22 cellular contexts compared by ENCODE assay signal in the genomic region with DNA sequence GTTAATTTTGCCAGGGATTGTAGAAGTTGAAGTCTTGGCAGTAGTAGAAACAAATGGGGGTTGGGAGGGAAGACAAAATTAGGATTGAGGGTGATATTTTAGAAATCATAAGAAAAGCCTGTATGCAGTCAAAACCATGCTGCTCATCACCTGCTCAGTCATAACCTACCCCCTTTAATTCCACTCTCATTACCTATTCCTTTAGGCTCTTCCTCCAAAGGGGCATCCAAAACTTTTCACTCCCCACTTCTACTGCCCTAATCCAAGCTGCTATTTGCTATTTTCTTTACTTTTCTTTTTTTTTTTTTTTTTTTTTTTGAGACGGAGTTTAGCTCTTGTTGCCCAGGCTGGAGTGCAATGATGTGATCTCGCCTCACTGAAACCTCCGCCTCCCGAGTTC. TPM values are rescaled to one million over a fixed set of nuclear protein-coding genes. Genes with fewer than 3 reads are reported as not detected.
DNase-seq lines count a peak whose midpoint lies in the region; ATAC-seq and TF ChIP-seq lines count a peak whose summit lies in the region.
"Had no signal": no experiment of that assay in that cellular context is flagged by ENCODE, and none has a peak within 500 bp of the region (broad histone marks: within the 10 kb centered on the region; RNA-seq: fewer than 3 reads in every experiment).

No MANE protein-coding gene starts in this region.

- H3K4me1 ChIP-seq in HEK293 (ENCODE audit: control insufficient read depth, insufficient read depth, low read length), result no peaks in the 10 kb centered on the region
- H3K4me1 ChIP-seq: BLaER1, neural progenitor cell, suprapubic skin had no signal

- no peak for ATAC-seq in activated naive CD4-positive, alpha-beta T cell treated with anti-CD3 and anti-CD28 coated beads, Interleukin-2, amount 50 U/mL, for 72 hours
- no peak for ATAC-seq in central memory CD8-positive, alpha-beta T cell (replicated peaks; ENCODE audit: extremely low read depth, poor library complexity, severe bottlenecking)
- no peak for ATAC-seq in HG02678 (IDR thresholded peaks at IDR 0.05; ENCODE audit: unreplicated experiment)
- ATAC-seq: activated CD4-positive, alpha-beta T cell treated with anti-CD3 and anti-CD28 coated beads for 36 hours; HCT116 had no signal

- no peaks in the 10 kb centered on the region for H3K9me3 Mint-ChIP-seq in activated naive CD4-positive, alpha-beta T cell treated with anti-CD3 and anti-CD28 coated beads, Interleukin-2, amount 50 U/mL, for 24 hours
- no peaks in the 10 kb centered on the region for H3K9me3 Mint-ChIP-seq in activated naive CD4-positive, alpha-beta T cell treated with anti-CD3 and anti-CD28 coated beads, Interleukin-2, amount 50 U/mL, for 72 hours
- no peaks in the 10 kb centered on the region for H3K9me3 Mint-ChIP-seq in central memory CD8-positive, alpha-beta T cell
- H3K9me3 Mint-ChIP-seq in nephron progenitor cell, result no peaks in the 10 kb centered on the region
- H3K9me3 Mint-ChIP-seq: activated T-helper 2 cell treated with anti-CD3 and anti-CD28 coated beads, Interferon-gamma antibody, Interleukin-2, Interleukin-4, amounts not matched to agents 10 μg/mL and 5 μg/mL and 100 μg/mL, durations not matched to agents 14 hours and 24 hours and 36 hours; neural progenitor cell had no signal

- TF ChIP-seq CTCF in HEK293 (tag by site-specific recombination; IDR thresholded peaks at IDR 0.05), result no peak
- no peak for TF ChIP-seq CTCF in nephron progenitor cell (IDR thresholded peaks at IDR 0.05)
- no peak for TF ChIP-seq CTCF in GM13977 (IDR thresholded peaks at IDR 0.05; ENCODE audit: extremely low read depth, insufficient read depth, missing control alignments)

- no peaks in the 10 kb centered on the region for H3K27me3 Mint-ChIP-seq in activated naive CD4-positive, alpha-beta T cell treated with anti-CD3 and anti-CD28 coated beads, Interleukin-2, amount 50 U/mL, for 24 hours
- H3K27me3 Mint-ChIP-seq in central memory CD8-positive, alpha-beta T cell, result no peaks in the 10 kb centered on the region
- no peaks in the 10 kb centered on the region for H3K27me3 Mint-ChIP-seq in nephron progenitor cell (ENCODE audit: low read depth, poor library complexity)
- H3K27me3 Mint-ChIP-seq: activated CD4-positive, alpha-beta T cell treated with anti-CD3 and anti-CD28 coated beads for 36 hours had no signal

- no peak overlapping the region for H3K4me3 ChIP-seq in HEK293 (ENCODE audit: low read depth, low read length)
- H3K4me3 ChIP-seq: adrenal gland, BLaER1, neural progenitor cell, suprapubic skin had no signal

- no peak for DNase-seq in activated naive CD4-positive, alpha-beta T cell treated with anti-CD3 and anti-CD28 coated beads, Interleukin-2, amount 50 U/mL, for 72 hours (ENCODE audit: low spot score in 2 of 2)
- no peak for DNase-seq in central memory CD8-positive, alpha-beta T cell (ENCODE audit: low spot score in 2 of 2)
- DNase-seq in nephron progenitor cell (no peak), NCI-H2171 treated with DMSO at 0.1 percent for 48 hours (lab: John Stamatoyannopoulos, UW) (no peak), GM13977 (ENCODE audit: low spot score) (no peak)
- DNase-seq: activated CD4-positive, alpha-beta T cell treated with anti-CD3 and anti-CD28 coated beads for 36 hours; cortex of kidney; NCI-H1092; NCI-H1930; NCI-H226; NCI-H774; OCI-M1; SHP77 had no signal

- CTCF ChIA-PET in HEK293 (lab: Yijun Ruan, JAX), result interaction anchor here (1.1 to 4.8 kb wide), 2 partner anchors 9 to 123 kb away, joined by 4 to 34 read pairs; no protein-coding TSS in a partner anchor

- POLR2A ChIA-PET in HEK293 (lab: Yijun Ruan, JAX), result interaction anchor here (0.6 to 2.2 kb wide), 6 partner anchors 9 to 75 kb away, joined by 3 to 8 read pairs (median 4); a partner anchor contains a TSS

- no peaks in the 10 kb centered on the region for H3K9me3 ChIP-seq in HEK293 (ENCODE audit: control insufficient read depth, insufficient read depth, low read depth, low read length)
- H3K9me3 ChIP-seq: adrenal gland, BLaER1, suprapubic skin had no signal

- H3K27ac Mint-ChIP-seq in activated naive CD4-positive, alpha-beta T cell treated with anti-CD3 and anti-CD28 coated beads, Interleukin-2, amount 50 U/mL, for 24 hours, result peak overlapping the region; percentile 39
- H3K27ac Mint-ChIP-seq in activated naive CD4-positive, alpha-beta T cell treated with anti-CD3 and anti-CD28 coated beads, Interleukin-2, amount 50 U/mL, for 72 hours, result peak overlapping the region in 1 of 2 donors; percentile 44
- H3K27ac Mint-ChIP-seq in central memory CD8-positive, alpha-beta T cell (ENCODE audit: low read depth), result peak overlapping the region; percentile 74
- H3K27ac Mint-ChIP-seq in nephron progenitor cell, result peak overlapping the region; percentile 20
- H3K27ac Mint-ChIP-seq: activated T-helper 2 cell treated with anti-CD3 and anti-CD28 coated beads, Interferon-gamma antibody, Interleukin-2, Interleukin-4, amounts not matched to agents 10 μg/mL and 5 μg/mL and 100 μg/mL, durations not matched to agents 14 hours and 24 hours and 36 hours; neural progenitor cell had no signal

- H3K4me3 Mint-ChIP-seq in activated naive CD4-positive, alpha-beta T cell treated with anti-CD3 and anti-CD28 coated beads, Interleukin-2, amount 50 U/mL, for 24 hours, result no peak overlapping the region
- H3K4me3 Mint-ChIP-seq in central memory CD8-positive, alpha-beta T cell, result no peak overlapping the region
- no peak overlapping the region for H3K4me3 Mint-ChIP-seq in nephron progenitor cell
- H3K4me3 Mint-ChIP-seq: activated CD4-positive, alpha-beta T cell treated with anti-CD3 and anti-CD28 coated beads for 36 hours; neural progenitor cell had no signal

- in situ Hi-C loops in GM13977 (cut with MboI; ENCODE audit: low pct_unique_long_range_greater_than_20kb, low sequenced_read_pairs, unreplicated experiment), result no loop called here

- peaks cover 15% of the 10 kb centered on the region for H3K36me3 Mint-ChIP-seq in activated naive CD4-positive, alpha-beta T cell treated with anti-CD3 and anti-CD28 coated beads, Interleukin-2, amount 50 U/mL, for 24 hours
- peaks cover 7 to 37% of the 10 kb centered on the region in 2 donors for H3K36me3 Mint-ChIP-seq in activated naive CD4-positive, alpha-beta T cell treated with anti-CD3 and anti-CD28 coated beads, Interleukin-2, amount 50 U/mL, for 72 hours
- H3K36me3 Mint-ChIP-seq in central memory CD8-positive, alpha-beta T cell (ENCODE audit: insufficient read depth), result peaks cover 58% of the 10 kb centered on the region
- H3K36me3 Mint-ChIP-seq in nephron progenitor cell (ENCODE audit: low read depth), result peaks cover 41% of the 10 kb centered on the region

- peaks cover 39 to 42% of the 10 kb centered on the region in 2 experiments for H3K36me3 ChIP-seq in HEK293 (ENCODE audit: control insufficient read depth in 2 of 2, insufficient read depth in 1 of 2, low read length in 2 of 2)

- H3K4me1 Mint-ChIP-seq in activated naive CD4-positive, alpha-beta T cell treated with anti-CD3 and anti-CD28 coated beads, Interleukin-2, amount 50 U/mL, for 24 hours, result peaks cover 32% of the 10 kb centered on the region
- peaks cover 19% of the 10 kb centered on the region for H3K4me1 Mint-ChIP-seq in central memory CD8-positive, alpha-beta T cell
- peaks cover 10% of the 10 kb centered on the region for H3K4me1 Mint-ChIP-seq in nephron progenitor cell

- H3K27ac ChIP-seq in HEK293 (ENCODE audit: extremely low read depth, low read depth, low read length), result no peak overlapping the region
- H3K27ac ChIP-seq: adrenal gland, BLaER1, suprapubic skin had no signal

TF ChIP-seq in HEK293, 187 proteins besides CTCF, POLR2A, EP300 and RAD21 (continues in another document):
- TF ChIP-seq, protein P1, sequence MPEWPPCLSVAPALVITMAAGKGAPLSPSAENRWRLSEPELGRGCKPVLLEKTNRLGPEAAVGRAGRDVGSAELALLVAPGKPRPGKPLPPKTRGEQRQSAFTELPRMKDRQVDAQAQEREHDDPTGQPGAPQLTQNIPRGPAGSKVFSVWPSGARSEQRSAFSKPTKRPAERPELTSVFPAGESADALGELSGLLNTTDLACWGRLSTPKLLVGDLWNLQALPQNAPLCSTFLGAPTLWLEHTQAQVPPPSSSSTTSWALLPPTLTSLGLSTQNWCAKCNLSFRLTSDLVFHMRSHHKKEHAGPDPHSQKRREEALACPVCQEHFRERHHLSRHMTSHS (tag by site-specific recombination; IDR thresholded peaks at IDR 0.05), result no peak
- TF ChIP-seq GLI4 (tag by site-specific recombination; IDR thresholded peaks at IDR 0.05), result no peak
- TF ChIP-seq YY2 (tag by site-specific recombination; IDR thresholded peaks at IDR 0.05), result no peak
- no peak for TF ChIP-seq ZNF596 (tag by site-specific recombination; IDR thresholded peaks at IDR 0.05)
- TF ChIP-seq, protein P2, sequence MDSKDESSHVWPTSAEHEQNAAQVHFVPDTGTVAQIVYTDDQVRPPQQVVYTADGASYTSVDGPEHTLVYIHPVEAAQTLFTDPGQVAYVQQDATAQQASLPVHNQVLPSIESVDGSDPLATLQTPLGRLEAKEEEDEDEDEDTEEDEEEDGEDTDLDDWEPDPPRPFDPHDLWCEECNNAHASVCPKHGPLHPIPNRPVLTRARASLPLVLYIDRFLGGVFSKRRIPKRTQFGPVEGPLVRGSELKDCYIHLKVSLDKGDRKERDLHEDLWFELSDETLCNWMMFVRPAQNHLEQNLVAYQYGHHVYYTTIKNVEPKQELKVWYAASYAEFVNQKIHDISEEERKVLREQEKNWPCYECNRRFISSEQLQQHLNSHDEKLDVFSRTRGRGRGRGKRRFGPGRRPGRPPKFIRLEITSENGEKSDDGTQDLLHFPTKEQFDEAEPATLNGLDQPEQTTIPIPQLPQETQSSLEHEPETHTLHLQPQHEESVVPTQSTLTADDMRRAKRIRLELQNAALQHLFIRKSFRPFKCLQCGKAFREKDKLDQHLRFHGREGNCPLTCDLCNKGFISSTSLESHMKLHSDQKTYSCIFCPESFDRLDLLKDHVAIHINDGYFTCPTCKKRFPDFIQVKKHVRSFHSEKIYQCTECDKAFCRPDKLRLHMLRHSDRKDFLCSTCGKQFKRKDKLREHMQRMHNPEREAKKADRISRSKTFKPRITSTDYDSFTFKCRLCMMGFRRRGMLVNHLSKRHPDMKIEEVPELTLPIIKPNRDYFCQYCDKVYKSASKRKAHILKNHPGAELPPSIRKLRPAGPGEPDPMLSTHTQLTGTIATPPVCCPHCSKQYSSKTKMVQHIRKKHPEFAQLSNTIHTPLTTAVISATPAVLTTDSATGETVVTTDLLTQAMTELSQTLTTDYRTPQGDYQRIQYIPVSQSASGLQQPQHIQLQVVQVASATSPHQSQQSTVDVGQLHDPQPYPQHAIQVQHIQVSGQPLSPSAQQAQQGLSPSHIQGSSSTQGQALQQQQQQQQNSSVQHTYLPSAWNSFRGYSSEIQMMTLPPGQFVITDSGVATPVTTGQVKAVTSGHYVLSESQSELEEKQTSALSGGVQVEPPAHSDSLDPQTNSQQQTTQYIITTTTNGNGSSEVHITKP (tag by site-specific recombination; IDR thresholded peaks at IDR 0.05), result peak; percentile 36; the same call in 1 of the 2 replicates
- no peak for TF ChIP-seq ZNF16 (tag by site-specific recombination; IDR thresholded peaks at IDR 0.05; ENCODE audit: low read depth)

RNA-seq across cellular contexts. Expression of a gene that starts 11.5 kb away (rescaled TPM):
- 100 to 1,000 TPM; 292 to 444 TPM for total RNA-seq in activated naive CD4-positive, alpha-beta T cell treated with anti-CD3 and anti-CD28 coated beads, Interleukin-2, amount 50 U/mL, for 72 hours
